In genomic region chr19:48815870-48816501, GRCh38 we compare ENCODE assay signal across 9 cellular contexts. TPM values are rescaled to one million over a fixed set of nuclear protein-coding genes. Genes with fewer than 3 reads are reported as not detected.
DNase-seq lines count a peak whose midpoint lies in the region; ATAC-seq and TF ChIP-seq lines count a peak whose summit lies in the region.
"Had no signal": no experiment of that assay in that cellular context is flagged by ENCODE, and none has a peak within 500 bp of the region (broad histone marks: within the 10 kb centered on the region; RNA-seq: fewer than 3 reads in every experiment).

No MANE protein-coding gene starts in this region.

- H3K9me3 Mint-ChIP-seq in endodermal cell, result no peaks in the 10 kb centered on the region

- intact Hi-C loops in psoas muscle (cut with DNase I), result no loop called here

- H3K4me1 Mint-ChIP-seq in endodermal cell, result peaks cover 17% of the 10 kb centered on the region

- peak; percentile 31 for TF ChIP-seq CTCF in endodermal cell (conservative IDR thresholded peaks at IDR 0.05)
- TF ChIP-seq CTCF in psoas muscle (IDR thresholded peaks at IDR 0.05), result peak; percentile 24

- H3K27ac Mint-ChIP-seq in endodermal cell, result no peak overlapping the region

- H3K27me3 Mint-ChIP-seq in endodermal cell (ENCODE audit: insufficient read depth), result no peaks in the 10 kb centered on the region

- H3K36me3 Mint-ChIP-seq in endodermal cell (ENCODE audit: low read depth), result peaks cover 11% of the 10 kb centered on the region

- WGBS in endodermal cell (ENCODE audit: insufficient coverage in 1 of 2, insufficient read length in 1 of 2), 2 experiments, result 76 to 86% methylated on average over 9 to 14 of the region's 14 CpGs
- 20 to 22% (median 20%) methylated on average over 14 of the region's 14 CpGs for WGBS in psoas muscle, 3 donors

- ATAC-seq in psoas muscle, result peak; percentile 42 to 67 (median 61)

- H3K4me3 Mint-ChIP-seq in endodermal cell, result no peak overlapping the region

- peaks cover 7% of the 10 kb centered on the region for H3K4me1 ChIP-seq in endodermal cell (ENCODE audit: control insufficient read depth, insufficient read depth, low read length)
- H3K4me1 ChIP-seq in psoas muscle, result peaks cover 28% of the 10 kb centered on the region

- no peak overlapping the region for H3K9ac ChIP-seq in endodermal cell (ENCODE audit: extremely low read depth, low read length, poor library complexity, severe bottlenecking)

- DNase-seq in SIG-M5 treated with dmso at 0.1 percent for 504 hours (lab: John Stamatoyannopoulos, UW; ENCODE audit: unreplicated experiment) (peak; percentile 21), SIG-M5 (lab: John Stamatoyannopoulos, UW) (no peak), NCI-H2029 treated with DMSO at 0.1 percent for 48 hours (lab: John Stamatoyannopoulos, UW) (peak; percentile 29), endodermal cell (no peak), psoas muscle (no peak), G401 (ENCODE audit: low spot score) (no peak), CD1c-positive myeloid dendritic cell (ENCODE audit: extremely low spot score) (no peak)
- no peak for DNase-seq in stimulated activated CD4-positive, alpha-beta T cell treated with anti-CD3 and anti-CD28 coated beads, Interleukin-4, amount 100 ng/mL, for 1 hour
- DNase-seq: NCI-H1694 had no signal

- in situ Hi-C loops in G401 (cut with HindIII; ENCODE audit: low sequenced_read_pairs), result no loop called here

- H3K27me3 ChIP-seq in endodermal cell (ENCODE audit: control insufficient read depth, insufficient read depth, low read length, poor library complexity, severe bottlenecking), result no peaks in the 10 kb centered on the region
- H3K27me3 ChIP-seq in psoas muscle (ENCODE audit: insufficient read depth in 3 of 3, low read length in 2 of 3), result no peaks in the 10 kb centered on the region

- H3K4me3 ChIP-seq in endodermal cell (ENCODE audit: low read length) (no peak overlapping the region), psoas muscle (no peak overlapping the region)

- H3K36me3 ChIP-seq in endodermal cell (ENCODE audit: control insufficient read depth, insufficient read depth, low read length) (peaks cover 9% of the 10 kb centered on the region), psoas muscle (ENCODE audit: insufficient read depth in 1 of 2, low read depth in 1 of 2) (no peaks in the 10 kb centered on the region)

- H3K27ac ChIP-seq in endodermal cell (ENCODE audit: low read depth, low read length), result no peak overlapping the region
- H3K27ac ChIP-seq in psoas muscle, result peak overlapping the region; percentile 78

- H3K9me3 ChIP-seq in endodermal cell (ENCODE audit: control insufficient read depth, low read length), result no peaks in the 10 kb centered on the region
- H3K9me3 ChIP-seq in psoas muscle, result no peaks in the 10 kb centered on the region

RNA-seq across cellular contexts. Expression of gene BCAT2, which starts 5.2 kb away (rescaled TPM):
- total RNA-seq in endodermal cell (100 to 1,000 TPM in 1 of 2 donors, 10 to 100 TPM in 1; 84.8 to 101 TPM), psoas muscle (10 to 100 TPM; 24.6 to 48.5 (median 29.9) TPM)
- 38.8 TPM for polyA plus RNA-seq in endodermal cell (2013, experiment 1 of 2)
- polyA plus RNA-seq in endodermal cell (2013, experiment 2 of 2), result 42.3 TPM
- polyA plus RNA-seq in psoas muscle, result 10 to 100 TPM; 14.4 to 22.9 (median 20.0) TPM
- total RNA-seq in G401 (2014; rRNA removed; shearing (Covaris generic)), result 43.4 and 44.1 TPM in 2 replicates

RNA-seq across cellular contexts. Expression of gene HSD17B14, which starts 20.3 kb away (rescaled TPM):
- total RNA-seq in endodermal cell, result 10 to 100 TPM; 43.0 to 81.0 TPM
- polyA plus RNA-seq in endodermal cell (2013, experiment 1 of 2), result 20.0 TPM
- 19.0 TPM for polyA plus RNA-seq in endodermal cell (2013, experiment 2 of 2)
- 1 to 10 TPM in 1 of 4 donors, under 1 TPM in 3; 0.61 to 1.2 (median 0.80) TPM for total RNA-seq in psoas muscle
- under 1 TPM; 0.15 to 0.66 (median 0.29) TPM for polyA plus RNA-seq in psoas muscle
- total RNA-seq in G401 (2014; rRNA removed; shearing (Covaris generic)), result 62.8 and 69.0 TPM in 2 replicates

RNA-seq across cellular contexts. Expression of gene PLEKHA4, which starts 52.4 kb away (rescaled TPM):
- 1 to 10 TPM; 6.6 to 7.0 TPM for total RNA-seq in endodermal cell
- 19.7 TPM for polyA plus RNA-seq in endodermal cell (2013, experiment 1 of 2)
- 15.2 TPM for polyA plus RNA-seq in endodermal cell (2013, experiment 2 of 2)
- 10 to 100 TPM in 3 of 4 donors, 1 to 10 TPM in 1; 9.4 to 30.0 (median 20.2) TPM for total RNA-seq in psoas muscle
- 10 to 100 TPM; 11.1 to 14.9 (median 12.3) TPM for polyA plus RNA-seq in psoas muscle
- 12.4 and 20.4 TPM in 2 replicates for total RNA-seq in G401 (2014; rRNA removed; shearing (Covaris generic))

RNA-seq across cellular contexts. Expression of gene PPP1R15A, which starts 56.2 kb away (rescaled TPM):
- total RNA-seq in endodermal cell (10 to 100 TPM; 41.5 to 45.0 TPM), psoas muscle (10 to 100 TPM; 34.5 to 93.4 (median 41.3) TPM)
- polyA plus RNA-seq in endodermal cell (2013, experiment 1 of 2), result 33.8 TPM
- 34.1 TPM for polyA plus RNA-seq in endodermal cell (2013, experiment 2 of 2)
- polyA plus RNA-seq in psoas muscle, result 10 to 100 TPM; 61.1 to 86.3 (median 83.7) TPM
- 44.0 and 58.7 TPM in 2 replicates for total RNA-seq in G401 (2014; rRNA removed; shearing (Covaris generic))

Comparison
In these comparisons a context has a peak if more than half of its experiments do, and no peak if none do; other contexts are left out.
1. DNase-seq: peak in SIG-M5 treated with dmso at 0.1 percent for 504 hours (single experiment) and NCI-H2029 treated with DMSO at 0.1 percent for 48 hours (single experiment); none in SIG-M5 (single experiment), endodermal cell (single experiment), psoas muscle (0 of 2), G401 (single experiment), CD1c-positive myeloid dendritic cell (single experiment) and stimulated activated CD4-positive, alpha-beta T cell treated with anti-CD3 and anti-CD28 coated beads, Interleukin-4, amount 100 ng/mL, for 1 hour (single experiment).
2. RNA of gene HSD17B14, which starts 20.3 kb away (total RNA-seq): 43.0 to 81.0 TPM in endodermal cell and 62.8 to 69.0 TPM in G401; 0.61 to 1.2 TPM in psoas muscle; every median in the first group is over 10 times any median in the second.